In the genomic region with DNA sequence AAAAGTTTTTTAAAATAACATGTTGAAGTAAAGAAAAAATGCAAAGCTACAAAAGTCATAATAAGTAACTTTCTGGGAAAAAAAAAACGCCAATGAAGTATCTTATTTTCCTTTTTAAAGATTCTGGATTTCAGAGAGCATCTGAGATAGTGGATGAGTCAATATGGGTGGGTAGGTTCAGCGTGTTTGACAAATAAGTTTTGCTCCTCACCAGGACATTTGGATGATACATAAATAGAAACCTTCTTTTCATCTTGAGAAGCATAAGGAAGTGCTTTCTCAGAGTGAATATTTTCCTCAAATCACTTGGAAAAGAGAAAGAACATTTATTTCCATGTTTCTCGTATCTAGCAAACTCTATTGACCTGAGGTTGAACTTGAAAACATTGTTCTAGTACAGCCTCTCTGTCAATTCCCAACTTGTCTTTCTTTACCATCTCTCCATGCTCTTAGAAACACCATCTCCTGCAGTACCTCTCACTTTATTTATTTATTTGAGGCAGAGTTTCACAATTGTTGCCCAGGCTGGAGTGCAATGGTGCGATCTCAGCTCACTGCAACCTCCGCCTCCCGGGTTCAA, we compare ENCODE assay signal across 16 cellular contexts.
"Had no signal": no experiment of that assay in that cellular context is flagged by ENCODE, and none has a peak within 500 bp of the region (broad histone marks: within the 10 kb centered on the region; RNA-seq: fewer than 3 reads in every experiment).

No MANE protein-coding gene starts in this region.

- H3K4me3 ChIP-seq: esophagus muscularis mucosa, prostate gland, smooth muscle cell, suprapubic skin, upper lobe of left lung had no signal

- H3K27me3 ChIP-seq: esophagus muscularis mucosa, suprapubic skin, upper lobe of left lung had no signal

- ATAC-seq: right cardiac atrium had no signal

- DNase-seq: activated CD4-positive, alpha-beta T cell treated with anti-CD3 and anti-CD28 coated beads for 48 hours; activated CD8-positive, alpha-beta memory T cell treated with anti-CD3 and anti-CD28 coated beads, Interleukin-2, amount 50 U/mL, for 48 hours; activated gamma-delta T cell; activated T-cell treated with anti-CD3 and anti-CD28 coated beads, Interleukin-2, amount 50 U/mL, for 72 hours; aorta; foreskin melanocyte; head of caudate nucleus; right cardiac atrium; stimulated activated naive CD8-positive, alpha-beta T cell treated with anti-CD3 and anti-CD28 coated beads, Interleukin-15, Interleukin-2, amounts not matched to agents 100 U/mL and 50 U/mL, for 24 hours had no signal

- H3K27ac ChIP-seq: esophagus muscularis mucosa, prostate gland, suprapubic skin, upper lobe of left lung had no signal

- H3K36me3 ChIP-seq: esophagus muscularis mucosa, prostate gland, suprapubic skin, upper lobe of left lung had no signal

- H3K36me3 Mint-ChIP-seq: WTC11 had no signal

- H3K9me3 ChIP-seq: esophagus muscularis mucosa, prostate gland, suprapubic skin, upper lobe of left lung had no signal

- H3K4me3 Mint-ChIP-seq: WTC11 had no signal

- H3K4me1 ChIP-seq: esophagus muscularis mucosa, prostate gland, upper lobe of left lung had no signal

- H3K9me3 Mint-ChIP-seq: T-helper 1 cell treated with Interleukin-12 subunit alpha and Interleukin-12 subunit beta and Interleukin-4 antibody, amounts not matched to agents 30 μg/mL and 1 μg/mL, for 36 hours had no signal
